23 cellular contexts compared by ENCODE assay signal in genomic region chr6:152351742-152352141, GRCh38.
DNase-seq lines count a peak whose midpoint lies in the region; ATAC-seq and TF ChIP-seq lines count a peak whose summit lies in the region.
"Had no signal": no experiment of that assay in that cellular context is flagged by ENCODE, and none has a peak within 500 bp of the region (broad histone marks: within the 10 kb centered on the region; RNA-seq: fewer than 3 reads in every experiment).

No MANE protein-coding gene starts in this region.

- CTCF ChIA-PET in HEK293T (lab: Yijun Ruan, JAX) = interaction anchor here (0.7 kb wide), 1 partner anchor 14 kb away, joined by 3 read pairs; no protein-coding TSS in a partner anchor

- TF ChIP-seq CTCF in right atrium auricular region (IDR thresholded peaks at IDR 0.05) (no peak), chondrocyte (IDR thresholded peaks at IDR 0.05) (no peak), dorsolateral prefrontal cortex (IDR thresholded peaks at IDR 0.05 in 54 of 56, conservative IDR thresholded peaks at IDR 0.05 in 2 of 56; ENCODE audit: low read depth in 1 of 56, partially characterized antibody in 56 of 56) (no peak)

- H3K9ac ChIP-seq in skeletal muscle tissue (ENCODE audit: low read depth in 1 of 3, low read length in 3 of 3) = no peak overlapping the region
- H3K9ac ChIP-seq: BLaER1 had no signal

- POLR2A ChIA-PET in HEK293T (lab: Yijun Ruan, JAX) = interaction anchor here (1.0 kb wide), 1 partner anchor 50 kb away, joined by 3 read pairs; no protein-coding TSS in a partner anchor

- no peaks in the 10 kb centered on the region for H3K9me3 Mint-ChIP-seq in chondrocyte (ENCODE audit: low read depth)
- H3K9me3 Mint-ChIP-seq: CD4-positive, CD25-positive, alpha-beta regulatory T cell; GM23338 had no signal

- H3K36me3 ChIP-seq in right atrium auricular region = peaks cover 63% of the 10 kb centered on the region
- H3K36me3 ChIP-seq in skeletal muscle tissue (ENCODE audit: control insufficient read depth in 3 of 3, insufficient read depth in 3 of 3, low read length in 3 of 3) = peaks cover 22 to 41% (median 34%) of the 10 kb centered on the region in 3 donors
- H3K36me3 ChIP-seq: BLaER1 had no signal

- intact Hi-C loops in Right ventricle myocardium superior (cut with DNase I) (no loop called here), posterior cingulate gyrus (cut with DNase I) (no loop called here), dorsolateral prefrontal cortex (cut with DNase I) (no loop called here)

- no peak overlapping the region for H3K27ac Mint-ChIP-seq in chondrocyte (ENCODE audit: unreplicated experiment)
- H3K27ac Mint-ChIP-seq: CD4-positive, CD25-positive, alpha-beta regulatory T cell; GM23338 had no signal

- H3K9me3 ChIP-seq in right atrium auricular region (no peaks in the 10 kb centered on the region), skeletal muscle tissue (ENCODE audit: control insufficient read depth in 3 of 3, low read length in 3 of 3) (no peaks in the 10 kb centered on the region)
- H3K9me3 ChIP-seq: BLaER1, MG63, SJCRH30 had no signal

- peaks cover 5% of the 10 kb centered on the region for H3K4me1 Mint-ChIP-seq in chondrocyte (ENCODE audit: low read depth)
- H3K4me1 Mint-ChIP-seq: CD4-positive, CD25-positive, alpha-beta regulatory T cell; GM23338 had no signal

- DNase-seq in HEK293T (ENCODE audit: extremely low spot score) (no peak), Right ventricle myocardium superior (no peak), right atrium auricular region (ENCODE audit: low spot score) (no peak), chondrocyte (ENCODE audit: low spot score) (no peak), posterior cingulate gyrus (no peak), dorsolateral prefrontal cortex (no peak)
- DNase-seq: CD4-positive, CD25-positive, alpha-beta regulatory T cell; DMS153; DND-41; H9; MG63; NCI-H1105 treated with DMSO at 0.1 percent for 48 hours; NCI-H146; NCI-H1930; NCI-H2107; NCI-H446; NCI-H524 treated with DMSO at 0.1 percent for 48 hours; NCI-H774; SJCRH30 had no signal

- H3K27ac ChIP-seq in right atrium auricular region (peak overlapping the region; percentile 48 to 71), skeletal muscle tissue (ENCODE audit: low read depth, low read length) (peak overlapping the region; percentile 83), dorsolateral prefrontal cortex (no peak overlapping the region)
- H3K27ac ChIP-seq: BLaER1, SJCRH30 had no signal

- H3K27me3 ChIP-seq in right atrium auricular region (no peaks in the 10 kb centered on the region), skeletal muscle tissue (ENCODE audit: control insufficient read depth in 3 of 3, insufficient read depth in 3 of 3, low read length in 3 of 3) (no peaks in the 10 kb centered on the region), dorsolateral prefrontal cortex (no peaks in the 10 kb centered on the region)
- H3K27me3 ChIP-seq: BLaER1, MG63, SJCRH30 had no signal

- no peak overlapping the region for H3K4me3 ChIP-seq in right atrium auricular region
- H3K4me3 ChIP-seq in skeletal muscle tissue (ENCODE audit: low read length in 3 of 3) = no peak overlapping the region
- no peak overlapping the region for H3K4me3 ChIP-seq in dorsolateral prefrontal cortex
- H3K4me3 ChIP-seq: BLaER1, GM23338, K562, MG63, SJCRH30 had no signal

- peaks cover 46% of the 10 kb centered on the region for H3K36me3 Mint-ChIP-seq in chondrocyte (ENCODE audit: low read depth)
- H3K36me3 Mint-ChIP-seq: CD4-positive, CD25-positive, alpha-beta regulatory T cell had no signal

- H3K4me1 ChIP-seq in right atrium auricular region = peaks cover 0 to 15% of the 10 kb centered on the region in 2 donors
- H3K4me1 ChIP-seq in skeletal muscle tissue (ENCODE audit: control insufficient read depth in 3 of 3, insufficient read depth in 3 of 3, low read length in 3 of 3) = peaks cover 11 to 20% (median 19%) of the 10 kb centered on the region in 3 donors
- H3K4me1 ChIP-seq: BLaER1, SJCRH30 had no signal

- peak; percentile 66 for ATAC-seq in Right ventricle myocardium superior (ENCODE audit: poor library complexity)
- ATAC-seq: GM23338, K562 had no signal

- no peak overlapping the region for H3K4me3 Mint-ChIP-seq in chondrocyte (ENCODE audit: unreplicated experiment)
- H3K4me3 Mint-ChIP-seq: CD4-positive, CD25-positive, alpha-beta regulatory T cell; GM23338; H9 had no signal

- H3K27me3 Mint-ChIP-seq in chondrocyte (ENCODE audit: low read depth) = no peaks in the 10 kb centered on the region

TF ChIP-seq in HEK293T, 16 proteins besides CTCF, POLR2A, EP300 and RAD21:
- TF ChIP-seq BHLHE40 (IDR thresholded peaks at IDR 0.05; ENCODE audit: borderline replicate concordance) (no peak), ZNF384 (IDR thresholded peaks at IDR 0.05) (no peak), PKNOX1 (IDR thresholded peaks at IDR 0.05) (0 out of 2 replicates have a peak, but pooled peaks have one; percentile 8)

Comparison
In these comparisons a context has a peak if more than half of its experiments do, and no peak if none do; other contexts are left out.
1. H3K27ac ChIP-seq: peak in right atrium auricular region (2 of 2) and skeletal muscle tissue (single experiment); none in dorsolateral prefrontal cortex (0 of 59).